In genomic region chr2:113756088-113757058, GRCh38 we compare ENCODE assay signal across 1 cellular context.
TF ChIP-seq lines count a peak whose summit lies in the region.

TSS of gene SLC35F5 (minus strand) at chr2:113756642. CDS start at chr2:113756409, 233 bp downstream.

TF ChIP-seq in HEK293, 187 proteins besides CTCF, POLR2A, EP300 and RAD21 (continued from another document and continues in another):
- TF ChIP-seq ZNF518A (tag by site-specific recombination; conservative IDR thresholded peaks at IDR 0.05; ENCODE audit: low read depth), result no peak
- TF ChIP-seq SP3 (tag by site-specific recombination; IDR thresholded peaks at IDR 0.05), result peak; percentile 77
- no peak for TF ChIP-seq ZNF596 (tag by site-specific recombination; IDR thresholded peaks at IDR 0.05)
- no peak for TF ChIP-seq ZNF768 (tag by site-specific recombination; IDR thresholded peaks at IDR 0.05)
- TF ChIP-seq REPIN1 (tag by site-specific recombination; IDR thresholded peaks at IDR 0.05; ENCODE audit: low read depth), result no peak
- TF ChIP-seq ZBTB7A (tag by site-specific recombination; IDR thresholded peaks at IDR 0.05; ENCODE audit: low read depth), result no peak
- TF ChIP-seq INSM2 (tag by site-specific recombination; IDR thresholded peaks at IDR 0.05), result no peak
- TF ChIP-seq SETDB1 (IDR thresholded peaks at IDR 0.05; ENCODE audit: insufficient read length, low read length), result no peak
- peak; percentile 82 for TF ChIP-seq ZBTB8A (tag by site-specific recombination; IDR thresholded peaks at IDR 0.05)
- TF ChIP-seq KLF10 (tag by site-specific recombination; IDR thresholded peaks at IDR 0.05), result peak; percentile 88
- TF ChIP-seq ZNF664 (tag by site-specific recombination; IDR thresholded peaks at IDR 0.05), result no peak
- peak; percentile 88 for TF ChIP-seq YY1 (tag by site-specific recombination; IDR thresholded peaks at IDR 0.05)
- TF ChIP-seq ZNF169 (tag by site-specific recombination; IDR thresholded peaks at IDR 0.05), result no peak
- TF ChIP-seq ZNF677 (tag by site-specific recombination; IDR thresholded peaks at IDR 0.05), result no peak
- TF ChIP-seq ZNF423 (tag by site-specific recombination; IDR thresholded peaks at IDR 0.05), result peak; percentile 24; the same call in 1 of the 2 replicates
- no peak for TF ChIP-seq ZNF558 (tag by site-specific recombination; IDR thresholded peaks at IDR 0.05)
- TF ChIP-seq ZNF311 (tag by site-specific recombination; IDR thresholded peaks at IDR 0.05; ENCODE audit: borderline replicate concordance), result no peak
- no peak for TF ChIP-seq ZNF157 (tag by site-specific recombination; IDR thresholded peaks at IDR 0.05)
- TF ChIP-seq ZBTB20 (tag by site-specific recombination; IDR thresholded peaks at IDR 0.05), result peak; percentile 88
- no peak for TF ChIP-seq GLIS1 (tag by site-specific recombination; IDR thresholded peaks at IDR 0.05)
- no peak for TF ChIP-seq ZNF670 (tag by site-specific recombination; IDR thresholded peaks at IDR 0.05; ENCODE audit: low read depth)
- no peak for TF ChIP-seq ZNF133 (tag by site-specific recombination; IDR thresholded peaks at IDR 0.05)
- TF ChIP-seq ZNF837 (tag by site-specific recombination; IDR thresholded peaks at IDR 0.05), result no peak
- peak; percentile 66 for TF ChIP-seq SP2 (tag by site-specific recombination; IDR thresholded peaks at IDR 0.05)
- no peak for TF ChIP-seq ZNF280C (tag by site-specific recombination; IDR thresholded peaks at IDR 0.05)
- TF ChIP-seq ZSCAN5A (tag by site-specific recombination; IDR thresholded peaks at IDR 0.05), result 0 out of 2 replicates have a peak, but pooled peaks have one; percentile 76
- TF ChIP-seq ZNF2 (tag by site-specific recombination; IDR thresholded peaks at IDR 0.05), result no peak; the same call in none of the 2 replicates
- no peak for TF ChIP-seq ZNF791 (tag by site-specific recombination; IDR thresholded peaks at IDR 0.05)
- TF ChIP-seq ZNF398 (tag by site-specific recombination; IDR thresholded peaks at IDR 0.05), result no peak
- TF ChIP-seq ZNF26 (tag by site-specific recombination; IDR thresholded peaks at IDR 0.05), result no peak
- no peak for TF ChIP-seq GFI1B (tag by site-specific recombination; IDR thresholded peaks at IDR 0.05)
- peak; percentile 71 for TF ChIP-seq YY2 (tag by site-specific recombination; IDR thresholded peaks at IDR 0.05)
- no peak for TF ChIP-seq ZNF114 (tag by site-specific recombination; IDR thresholded peaks at IDR 0.05)
- TF ChIP-seq ZNF580 (tag by site-specific recombination; IDR thresholded peaks at IDR 0.05), result no peak
- TF ChIP-seq ZNF585B (tag by site-specific recombination; IDR thresholded peaks at IDR 0.05), result no peak
- no peak for TF ChIP-seq ZNF514 (tag by site-specific recombination; IDR thresholded peaks at IDR 0.05)
- TF ChIP-seq ZFHX2 (tag by site-specific recombination; conservative IDR thresholded peaks at IDR 0.05), result peak; percentile 60
- no peak for TF ChIP-seq ZBTB6 (tag by site-specific recombination; IDR thresholded peaks at IDR 0.05)
- TF ChIP-seq SP7 (tag by site-specific recombination; IDR thresholded peaks at IDR 0.05), result peak; percentile 13
- no peak for TF ChIP-seq ZNF416 (tag by site-specific recombination; IDR thresholded peaks at IDR 0.05)
- peak; percentile 58; the same call in 1 of the 2 replicates for TF ChIP-seq ZNF777 (tag by site-specific recombination; IDR thresholded peaks at IDR 0.05; ENCODE audit: borderline replicate concordance)
- TF ChIP-seq GLIS2 (tag by site-specific recombination; IDR thresholded peaks at IDR 0.05), result peak; percentile 58
- peak; percentile 68 for TF ChIP-seq ZNF366 (tag by site-specific recombination; conservative IDR thresholded peaks at IDR 0.05)
- no peak for TF ChIP-seq PRDM6 (tag by site-specific recombination; IDR thresholded peaks at IDR 0.05)
- no peak for TF ChIP-seq ZNF138 (tag by site-specific recombination; IDR thresholded peaks at IDR 0.05; ENCODE audit: borderline replicate concordance)
- TF ChIP-seq ZNF341 (tag by site-specific recombination; IDR thresholded peaks at IDR 0.05; ENCODE audit: low read depth), result peak; percentile 83; the same call in 1 of the 2 replicates
- no peak for TF ChIP-seq ZNF362 (tag by site-specific recombination; IDR thresholded peaks at IDR 0.05)
